Comparison of ENCODE assay signal across 2 cellular contexts in genomic region chrX:13597928-13598327, GRCh38.
A peak's percentile ranks its signal among the peaks of the same experiment; 100 is the strongest.
TF ChIP-seq lines count a peak whose summit lies in the region.

No MANE protein-coding gene starts in this region.

TF ChIP-seq in IMR-90, 13 proteins besides CTCF, POLR2A, EP300 and RAD21:
- TF ChIP-seq FOS (IDR thresholded peaks at IDR 0.05; ENCODE audit: low read depth, low read length) (no peak), MAFK (IDR thresholded peaks at IDR 0.05; ENCODE audit: low read depth, low read length) (peak; percentile 87)

TF ChIP-seq in H1, 55 proteins besides CTCF, POLR2A, EP300 and RAD21:
- TF ChIP-seq MAFK (IDR thresholded peaks at IDR 0.05; ENCODE audit: low read depth, low read length) (0 out of 2 replicates have a peak, but pooled peaks have one; percentile 10), CHD2 (IDR thresholded peaks at IDR 0.05; ENCODE audit: low read length) (no peak), SAP30 (IDR thresholded peaks at IDR 0.05; ENCODE audit: insufficient read depth, insufficient replicate concordance, low read length) (no peak), JUND (IDR thresholded peaks at IDR 0.05; ENCODE audit: low read length) (no peak)
